8 cellular contexts compared by ENCODE assay signal in genomic region chr5:103993028-103993427, GRCh38.
"Had no signal": no experiment of that assay in that cellular context is flagged by ENCODE, and none has a peak within 500 bp of the region (broad histone marks: within the 10 kb centered on the region; RNA-seq: fewer than 3 reads in every experiment).

No MANE protein-coding gene starts in this region.

- H3K4me3 Mint-ChIP-seq: HFFc6, IgD-negative memory B cell had no signal

- H3K27ac ChIP-seq: KMS-11 had no signal

- H3K4me1 Mint-ChIP-seq: IgD-negative memory B cell had no signal

- H3K27ac Mint-ChIP-seq: HFFc6, IgD-negative memory B cell had no signal

- H3K9ac ChIP-seq: KMS-11 had no signal

- H3K4me2 ChIP-seq: KMS-11 had no signal

- ATAC-seq: HepG2 had no signal

- DNase-seq: GOT3, H7, HCEC 1CT, HFFc6, KBM-7 had no signal

- H3K27me3 Mint-ChIP-seq: IgD-negative memory B cell had no signal
